In the genomic region with DNA sequence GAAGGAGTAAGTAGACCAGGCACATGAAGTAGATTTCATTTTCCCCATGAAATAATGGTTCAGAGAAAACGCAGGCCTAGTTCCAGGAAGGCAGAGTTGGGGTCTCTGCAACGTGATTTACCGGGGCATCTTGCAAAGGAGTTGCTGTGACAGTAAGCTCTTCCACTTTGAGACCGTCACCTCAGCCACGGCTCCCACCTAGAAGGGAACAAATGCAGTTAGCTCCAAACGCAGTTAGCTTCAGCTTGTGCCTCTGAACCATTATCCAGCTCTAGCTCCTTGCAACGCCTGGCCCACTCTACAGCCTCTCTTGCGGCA, we compare ENCODE assay signal across 8 cellular contexts. TPM values are rescaled to one million over a fixed set of nuclear protein-coding genes. Genes with fewer than 3 reads are reported as not detected.
A peak's percentile ranks its signal among the peaks of the same experiment; 100 is the strongest.
DNase-seq lines count a peak whose midpoint lies in the region; ATAC-seq and TF ChIP-seq lines count a peak whose summit lies in the region.

No MANE protein-coding gene starts in this region.

- POLR2A ChIA-PET in T-cell (lab: Charles Lee), result interaction anchor here (0.6 to 1.5 kb wide), 8 partner anchors 8 to 348 kb away, joined by 3 to 5 read pairs (median 3); no protein-coding TSS in a partner anchor

- H3K4me1 Mint-ChIP-seq in T-cell, result peaks cover 56 to 70% (median 58%) of the 10 kb centered on the region in 3 donors

- peaks cover 41% of the 10 kb centered on the region for H3K36me3 Mint-ChIP-seq in T-cell

- TF ChIP-seq CTCF in GM12864 (IDR thresholded peaks at IDR 0.05; ENCODE audit: low read depth, low read length, missing control alignments) (no peak), fibroblast of villous mesenchyme (IDR thresholded peaks at IDR 0.05; ENCODE audit: insufficient read depth, low read depth, low read length) (no peak), retinal pigment epithelial cell (conservative IDR thresholded peaks at IDR 0.05; ENCODE audit: low read depth, low read length) (no peak)

- H3K9me3 Mint-ChIP-seq in T-cell, result no peaks in the 10 kb centered on the region

- DNase-seq in GM12864 (ENCODE audit: low read depth), result no peak
- DNase-seq in T-cell, result no peak
- no peak for DNase-seq in fibroblast of villous mesenchyme (ENCODE audit: low read depth)
- DNase-seq in retinal pigment epithelial cell (ENCODE audit: low read depth), result no peak
- no peak for DNase-seq in OCI-M2 (lab: John Stamatoyannopoulos, UW; ENCODE audit: unreplicated experiment)
- no peak for DNase-seq in NK-92 treated with Interleukin-12 subunit alpha and Interleukin-12 subunit beta, amount 100 ng/mL, for 24 hours (lab: John Stamatoyannopoulos, UW)

- peak overlapping the region; percentile 91 to 97 (median 94) for H3K4me3 Mint-ChIP-seq in T-cell

- no peaks in the 10 kb centered on the region for H3K27me3 Mint-ChIP-seq in T-cell

- CTCF ChIA-PET in T-cell (lab: Charles Lee), result interaction anchor here (0.6 to 0.9 kb wide), 4 partner anchors 12 to 47 kb away, joined by 4 to 7 read pairs (median 5); no protein-coding TSS in a partner anchor

- ATAC-seq in T-cell (replicated peaks in 1 of 4) (peak; percentile 22 to 38 (median 33)), GM19328 (IDR thresholded peaks at IDR 0.05; ENCODE audit: unreplicated experiment) (no peak), GM21367 (IDR thresholded peaks at IDR 0.05; ENCODE audit: unreplicated experiment) (no peak)

- H3K4me3 ChIP-seq in GM12864 (ENCODE audit: low read depth, low read length) (peak overlapping the region; percentile 99), fibroblast of villous mesenchyme (ENCODE audit: low read depth, low read length) (peak overlapping the region; percentile 78), retinal pigment epithelial cell (ENCODE audit: low read length) (peak overlapping the region; percentile 89)

- H3K27ac Mint-ChIP-seq in T-cell, result peak overlapping the region; percentile 97

RNA-seq across cellular contexts. Expression of a gene that starts 7.0 kb away (rescaled TPM):
- total RNA-seq in T-cell (100 to 1,000 TPM; 183 to 272 (median 192) TPM), fibroblast of villous mesenchyme (under 0.01 TPM in 2 replicates)

RNA-seq across cellular contexts. Expression of a gene that starts 14.1 kb away (rescaled TPM):
- 100 to 1,000 TPM in 4 of 5 donors, 10 to 100 TPM in 1; 88.6 to 190 (median 167) TPM for total RNA-seq in T-cell
- total RNA-seq in fibroblast of villous mesenchyme, result 41.9 and 45.4 TPM in 2 replicates

Comparison
In these comparisons a context has a peak if more than half of its experiments do, and no peak if none do; other contexts are left out.
1. ATAC-seq: peak in T-cell (4 of 4); none in GM19328 (single experiment) and GM21367 (single experiment).
2. RNA of a gene that starts 7.0 kb away (total RNA-seq): 183 to 272 TPM in T-cell; under 0.01 TPM in fibroblast of villous mesenchyme; every median in the first group is over 100 times any median in the second.
3. Peak in every context shown above with its lines, with median percentiles within 50 percentile points of each other: H3K4me3 ChIP-seq.